In genomic region chr1:161706483-161707347, GRCh38 we compare ENCODE assay signal across 8 cellular contexts. TPM values are rescaled to one million over a fixed set of nuclear protein-coding genes. Genes with fewer than 3 reads are reported as not detected.
DNase-seq lines count a peak whose midpoint lies in the region; ATAC-seq and TF ChIP-seq lines count a peak whose summit lies in the region.

FCRLA (plus strand) TSS chr1:161707229; CDS start chr1:161707265, 36 bp downstream.

- peak within 1 kb of the TSS; percentile 83 for H3K27ac ChIP-seq in angular gyrus (ENCODE audit: low read depth, low read length)
- H3K27ac ChIP-seq in CD8-positive, alpha-beta memory T cell (ENCODE audit: low read depth, low read length) = no peak within 1 kb of the TSS

- H3K9me3 ChIP-seq in CD8-positive, alpha-beta memory T cell (ENCODE audit: low read length) = no peaks in the 10 kb centered on the region

- no peaks in the 10 kb centered on the region for H3K27me3 ChIP-seq in CD8-positive, alpha-beta memory T cell (ENCODE audit: insufficient read depth, low read length, poor library complexity, severe bottlenecking)

- H3K4me1 ChIP-seq in CD8-positive, alpha-beta memory T cell (ENCODE audit: insufficient read depth, low read length) = no peaks in the 10 kb centered on the region

- H3K36me3 Mint-ChIP-seq in osteocyte (ENCODE audit: unreplicated experiment) = no peaks in the 10 kb centered on the region
- H3K36me3 Mint-ChIP-seq in CD8-positive, alpha-beta memory T cell = peaks cover 0 to 4% (median 0%) of the 10 kb centered on the region in 3 donors

- no peak within 1 kb of the TSS for H3K4me3 Mint-ChIP-seq in osteocyte (ENCODE audit: unreplicated experiment)
- H3K4me3 Mint-ChIP-seq in CD8-positive, alpha-beta memory T cell = no peak within 1 kb of the TSS

- peak; percentile 65 for ATAC-seq in HG03520 (IDR thresholded peaks at IDR 0.05; ENCODE audit: unreplicated experiment)

- no peaks in the 10 kb centered on the region for H3K9me3 Mint-ChIP-seq in osteocyte (ENCODE audit: unreplicated experiment)
- H3K9me3 Mint-ChIP-seq in CD8-positive, alpha-beta memory T cell = no peaks in the 10 kb centered on the region

- DNase-seq in GM03348 (ENCODE audit: low spot score) (peak; percentile 81), GM20000 (ENCODE audit: low spot score) (peak; percentile 68), osteocyte (ENCODE audit: extremely low spot score, unreplicated experiment) (peak; percentile 38), islet precursor cell (no peak), T-helper 9 cell (no peak)
- no peak for DNase-seq in CD8-positive, alpha-beta memory T cell

- CTCF ChIA-PET in CD8-positive, alpha-beta memory T cell (lab: Charles Lee) = interaction anchor here (1.1 kb wide), 1 partner anchor 35 kb away, joined by 3 read pairs; no protein-coding TSS in a partner anchor

- peaks cover 18% of the 10 kb centered on the region for H3K27me3 Mint-ChIP-seq in osteocyte (ENCODE audit: unreplicated experiment)
- peaks cover 4 to 5% of the 10 kb centered on the region in 2 donors for H3K27me3 Mint-ChIP-seq in CD8-positive, alpha-beta memory T cell

- no peak within 1 kb of the TSS for H3K27ac Mint-ChIP-seq in osteocyte (ENCODE audit: unreplicated experiment)
- H3K27ac Mint-ChIP-seq in CD8-positive, alpha-beta memory T cell = no peak within 1 kb of the TSS

- H3K4me3 ChIP-seq in CD8-positive, alpha-beta memory T cell (ENCODE audit: low read length) = no peak within 1 kb of the TSS

- POLR2A ChIA-PET in CD8-positive, alpha-beta memory T cell (lab: Charles Lee) = no interaction called here

- H3K36me3 ChIP-seq in CD8-positive, alpha-beta memory T cell (ENCODE audit: insufficient read depth, low read length) = no peaks in the 10 kb centered on the region

- no peaks in the 10 kb centered on the region for H3K4me1 Mint-ChIP-seq in osteocyte (ENCODE audit: unreplicated experiment)
- H3K4me1 Mint-ChIP-seq in CD8-positive, alpha-beta memory T cell = no peaks in the 10 kb centered on the region

- no peak for TF ChIP-seq CTCF in GM20000 (IDR thresholded peaks at IDR 0.05; ENCODE audit: extremely low read depth, missing control alignments)
- no peak for TF ChIP-seq CTCF in osteocyte (IDR thresholded peaks at IDR 0.05)

RNA-seq across cellular contexts. Expression of gene FCRLA, which starts in this region (rescaled TPM):
- total RNA-seq in osteocyte = not detected in 2 replicates
- total RNA-seq in CD8-positive, alpha-beta memory T cell = not detected
- polyA plus RNA-seq in CD8-positive, alpha-beta memory T cell = not detected

Comparison
In these comparisons a context has a peak if more than half of its experiments do, and no peak if none do; other contexts are left out.
1. Peak in DNase-seq in osteocyte; RNA of the gene not detected or under 1 TPM.
2. DNase-seq: peak in GM03348 (single experiment) and GM20000 (single experiment); none in CD8-positive, alpha-beta memory T cell (0 of 5), islet precursor cell (single experiment) and T-helper 9 cell (single experiment).